3 cellular contexts compared by ENCODE assay signal in genomic region chr11:1435479-1435819, GRCh38. TPM values are rescaled to one million over a fixed set of nuclear protein-coding genes. Genes with fewer than 3 reads are reported as not detected.
"Had no signal": no experiment of that assay in that cellular context is flagged by ENCODE, and none has a peak within 500 bp of the region (broad histone marks: within the 10 kb centered on the region; RNA-seq: fewer than 3 reads in every experiment).

No MANE protein-coding gene starts in this region.

RNA-seq across cellular contexts. Expression of gene BRSK2, which starts 45.7 kb away (rescaled TPM):
- total RNA-seq: OCI-LY7, RPMI7951, SJCRH30 had no signal
